16 cellular contexts compared by ENCODE assay signal in genomic region chr2:79670198-79670597, GRCh38.
DNase-seq lines count a peak whose midpoint lies in the region; ATAC-seq and TF ChIP-seq lines count a peak whose summit lies in the region.
"Had no signal": no experiment of that assay in that cellular context is flagged by ENCODE, and none has a peak within 500 bp of the region (broad histone marks: within the 10 kb centered on the region; RNA-seq: fewer than 3 reads in every experiment).

No MANE protein-coding gene starts in this region.

- TF ChIP-seq CTCF in progenitor cell of endocrine pancreas (IDR thresholded peaks at IDR 0.05; ENCODE audit: unreplicated experiment) = peak; percentile 34
- no peak for TF ChIP-seq CTCF in natural killer cell (IDR thresholded peaks at IDR 0.05)

- DNase-seq in H7 = peak; percentile 84
- DNase-seq in RKO (ENCODE audit: low spot score) = peak; percentile 4
- peak; percentile 66 for DNase-seq in iPS DF 4.7 (ENCODE audit: extremely low read depth, low spot score)
- peak; percentile 47 for DNase-seq in progenitor cell of endocrine pancreas (ENCODE audit: low spot score, unreplicated experiment)
- DNase-seq in natural killer cell = no peak
- DNase-seq in stimulated activated CD4-positive, alpha-beta T cell treated with anti-CD3 and anti-CD28 coated beads, Interleukin-2, amount 100 ng/mL, for 24 hours = no peak
- DNase-seq: activated T-cell treated with anti-CD3 and anti-CD28 coated beads, Interleukin-2, amount 50 U/mL, for 1 hour; DMS79 treated with DMSO at 0.1 percent for 48 hours; nucleus accumbens had no signal

- H3K9me3 Mint-ChIP-seq in progenitor cell of endocrine pancreas (ENCODE audit: low read depth) = no peaks in the 10 kb centered on the region
- H3K9me3 Mint-ChIP-seq in natural killer cell = peaks cover 3 to 8% of the 10 kb centered on the region in 2 donors
- H3K9me3 Mint-ChIP-seq: dendritic cell treated with granulocyte-macrophage colony-stimulating factor and Interleukin-4, amounts not matched to agents 40 ng/mL and 50 ng/mL, for 4 days had no signal

- H3K36me3 Mint-ChIP-seq in progenitor cell of endocrine pancreas (ENCODE audit: insufficient read depth) = no peaks in the 10 kb centered on the region
- H3K36me3 Mint-ChIP-seq in natural killer cell = no peaks in the 10 kb centered on the region
- H3K36me3 Mint-ChIP-seq: activated naive CD4-positive, alpha-beta T cell treated with anti-CD3 and anti-CD28 coated beads, Interleukin-2, amount 50 U/mL, for 72 hours had no signal

- H3K36me3 ChIP-seq in H7 (replicated peaks; ENCODE audit: control insufficient read depth, insufficient read depth, low read length) = no peaks in the 10 kb centered on the region
- H3K36me3 ChIP-seq: BLaER1 treated with 17β-estradiol and CSF1 and Interleukin-3, amounts not matched to agents 10 nM and 100 nM; esophagus muscularis mucosa; thoracic aorta had no signal

- no peak overlapping the region for H3K4me3 ChIP-seq in H7 (ENCODE audit: insufficient read depth, low read depth, low read length)
- H3K4me3 ChIP-seq: BLaER1 treated with 17β-estradiol and CSF1 and Interleukin-3, amounts not matched to agents 10 nM and 100 nM; esophagus muscularis mucosa; thoracic aorta had no signal

- intact Hi-C loops in natural killer cell (cut with micrococcal nuclease) = no loop called here

- no peaks in the 10 kb centered on the region for H3K27me3 ChIP-seq in H7 (ENCODE audit: control insufficient read depth, insufficient read depth, low read length)
- H3K27me3 ChIP-seq: BLaER1 treated with 17β-estradiol and CSF1 and Interleukin-3, amounts not matched to agents 10 nM and 100 nM; esophagus muscularis mucosa had no signal

- H3K27me3 Mint-ChIP-seq in progenitor cell of endocrine pancreas = peaks cover 5% of the 10 kb centered on the region
- no peaks in the 10 kb centered on the region for H3K27me3 Mint-ChIP-seq in natural killer cell (ENCODE audit: low read depth in 2 of 2)
- H3K27me3 Mint-ChIP-seq: dendritic cell treated with granulocyte-macrophage colony-stimulating factor and Interleukin-4, amounts not matched to agents 40 ng/mL and 50 ng/mL, for 4 days had no signal

- no peak for ATAC-seq in natural killer cell
- no peak for ATAC-seq in GM21367 (IDR thresholded peaks at IDR 0.05; ENCODE audit: unreplicated experiment)
- ATAC-seq: activated naive CD4-positive, alpha-beta T cell treated with anti-CD3 and anti-CD28 coated beads, Interleukin-2, amount 50 U/mL, for 72 hours; SK-N-SH treated with all-trans-retinoic acid at 6 μM for 48 hours had no signal

- H3K4me3 Mint-ChIP-seq in progenitor cell of endocrine pancreas (ENCODE audit: low read depth) (no peak overlapping the region), natural killer cell (no peak overlapping the region)
- H3K4me3 Mint-ChIP-seq: dendritic cell treated with granulocyte-macrophage colony-stimulating factor and Interleukin-4, amounts not matched to agents 40 ng/mL and 50 ng/mL, for 4 days had no signal

- H3K27ac Mint-ChIP-seq in progenitor cell of endocrine pancreas (no peak overlapping the region), natural killer cell (no peak overlapping the region)
- H3K27ac Mint-ChIP-seq: activated naive CD4-positive, alpha-beta T cell treated with anti-CD3 and anti-CD28 coated beads, Interleukin-2, amount 50 U/mL, for 72 hours; dendritic cell treated with granulocyte-macrophage colony-stimulating factor and Interleukin-4, amounts not matched to agents 40 ng/mL and 50 ng/mL, for 4 days had no signal

- peaks cover 2% of the 10 kb centered on the region for H3K4me1 Mint-ChIP-seq in progenitor cell of endocrine pancreas (ENCODE audit: low read depth)
- H3K4me1 Mint-ChIP-seq in natural killer cell = no peaks in the 10 kb centered on the region

Comparison
In these comparisons a context has a peak if more than half of its experiments do, and no peak if none do; other contexts are left out.
1. DNase-seq: peak in H7 (single experiment), RKO (single experiment), iPS DF 4.7 (single experiment) and progenitor cell of endocrine pancreas (single experiment); none in natural killer cell (single experiment) and stimulated activated CD4-positive, alpha-beta T cell treated with anti-CD3 and anti-CD28 coated beads, Interleukin-2, amount 100 ng/mL, for 24 hours (0 of 2).